ENCODE assay signal across 13 cellular contexts in genomic region chr1:246572795-246573194, GRCh38. TPM values are rescaled to one million over a fixed set of nuclear protein-coding genes. Genes with fewer than 3 reads are reported as not detected.
DNase-seq lines count a peak whose midpoint lies in the region; ATAC-seq and TF ChIP-seq lines count a peak whose summit lies in the region.
"Had no signal": no experiment of that assay in that cellular context is flagged by ENCODE, and none has a peak within 500 bp of the region (broad histone marks: within the 10 kb centered on the region; RNA-seq: fewer than 3 reads in every experiment).

No MANE protein-coding gene starts in this region.

- H3K9me2 ChIP-seq in OCI-LY7 (ENCODE audit: insufficient read depth, low read length): no peaks in the 10 kb centered on the region

- no peak for TF ChIP-seq CTCF in right atrium auricular region (IDR thresholded peaks at IDR 0.05)
- TF ChIP-seq CTCF in OCI-LY7 (conservative IDR thresholded peaks at IDR 0.05; ENCODE audit: low read length): no peak
- no peak for TF ChIP-seq CTCF in right lobe of liver (IDR thresholded peaks at IDR 0.05)
- no peak for TF ChIP-seq CTCF in transverse colon (IDR thresholded peaks at IDR 0.05)
- TF ChIP-seq CTCF in colonic mucosa (IDR thresholded peaks at IDR 0.05): no peak

- no peak for TF ChIP-seq EP300 in transverse colon (IDR thresholded peaks at IDR 0.05; ENCODE audit: low read depth)

- in situ Hi-C loops in transverse colon (cut with MboI; ENCODE audit: low pct_ligation_motif_present in 1 of 4, low pct_unique_long_range_greater_than_20kb in 1 of 4, low sequenced_read_pairs in 3 of 4): loop anchor here in 1 of 4 donors (25.0 kb wide), 1 partner anchor 115 kb away; no protein-coding TSS in a partner anchor

- no peak overlapping the region for H3K4me3 ChIP-seq in right atrium auricular region
- no peak overlapping the region for H3K4me3 ChIP-seq in OCI-LY7 (ENCODE audit: low read depth, low read length, poor library complexity, severe bottlenecking)
- no peak overlapping the region for H3K4me3 ChIP-seq in right lobe of liver
- H3K4me3 ChIP-seq in transverse colon: no peak overlapping the region
- H3K4me3 ChIP-seq in colonic mucosa: no peak overlapping the region
- H3K4me3 ChIP-seq: cardiac muscle cell, GM23248, prostate gland had no signal

- peaks cover 0 to 73% of the 10 kb centered on the region in 2 donors for H3K4me1 ChIP-seq in right atrium auricular region
- H3K4me1 ChIP-seq in OCI-LY7 (ENCODE audit: insufficient read depth, low read length, poor library complexity, severe bottlenecking): peaks cover 71% of the 10 kb centered on the region
- H3K4me1 ChIP-seq in right lobe of liver: peaks cover 0 to 17% (median 0%) of the 10 kb centered on the region in 4 donors
- peaks cover 11 to 75% (median 35%) of the 10 kb centered on the region in 4 donors for H3K4me1 ChIP-seq in transverse colon
- H3K4me1 ChIP-seq in colonic mucosa: peaks cover 8% of the 10 kb centered on the region
- H3K4me1 ChIP-seq: prostate gland had no signal

- H3K9me3 ChIP-seq in right atrium auricular region: no peaks in the 10 kb centered on the region
- no peaks in the 10 kb centered on the region; the same call in 1 of the 2 replicates for H3K9me3 ChIP-seq in OCI-LY7 (ENCODE audit: low read length)
- H3K9me3 ChIP-seq in right lobe of liver: no peaks in the 10 kb centered on the region
- H3K9me3 ChIP-seq in transverse colon: no peaks in the 10 kb centered on the region
- H3K9me3 ChIP-seq in colonic mucosa: no peaks in the 10 kb centered on the region
- H3K9me3 ChIP-seq: prostate gland had no signal

- DNase-seq in right atrium auricular region (ENCODE audit: low spot score) (no peak), left cardiac atrium (no peak), OCI-LY7 (ENCODE audit: low spot score) (no peak), right lobe of liver (no peak), transverse colon (no peak), ecto neural progenitor cell (ENCODE audit: low spot score) (no peak), colonic mucosa (no peak)
- DNase-seq: GM23248; NCI-H446 treated with DMSO at 0.1 percent for 48 hours; stimulated activated CD4-positive, alpha-beta T cell treated with anti-CD3 and anti-CD28 coated beads, Interleukin-4, amount 100 ng/mL, for 1 hour had no signal

- no peaks in the 10 kb centered on the region for H3K36me3 ChIP-seq in right atrium auricular region
- H3K36me3 ChIP-seq in OCI-LY7 (ENCODE audit: insufficient read depth, low read length): peaks cover 7% of the 10 kb centered on the region
- H3K36me3 ChIP-seq in right lobe of liver: no peaks in the 10 kb centered on the region
- H3K36me3 ChIP-seq in transverse colon: no peaks in the 10 kb centered on the region
- H3K36me3 ChIP-seq in colonic mucosa: no peaks in the 10 kb centered on the region
- H3K36me3 ChIP-seq: cardiac muscle cell, prostate gland had no signal

- H3K4me2 ChIP-seq in OCI-LY7 (ENCODE audit: low read length): peak overlapping the region; percentile 36; the same call in 1 of the 2 replicates

- TF ChIP-seq POLR2A in right lobe of liver (IDR thresholded peaks at IDR 0.05) (no peak), transverse colon (IDR thresholded peaks at IDR 0.05) (no peak)

- CTCF ChIA-PET in OCI-LY7 (lab: Charles Lee; ENCODE audit: unreplicated experiment): no interaction called here

- POLR2A ChIA-PET in OCI-LY7 (lab: Charles Lee): no interaction called here

- no peak overlapping the region for H2AFZ ChIP-seq in OCI-LY7 (ENCODE audit: low read length)
- H2AFZ ChIP-seq: GM23248 had no signal

- 40% methylated on average over 3 of the region's 3 CpGs for WGBS in right lobe of liver (ENCODE audit: insufficient coverage, low coverage, low lambda C conversion rate, missing lambda C conversion rate)
- WGBS in transverse colon (ENCODE audit: low coverage in 1 of 2), 2 donors: 60 to 67% methylated on average over 3 of the region's 3 CpGs

- H3K27ac ChIP-seq in right atrium auricular region: peak overlapping the region; percentile 33 to 73
- H3K27ac ChIP-seq in OCI-LY7 (ENCODE audit: low read depth, low read length, poor library complexity, severe bottlenecking): peak overlapping the region; percentile 11
- H3K27ac ChIP-seq in right lobe of liver: peak overlapping the region; percentile 7 to 24 (median 21)
- peak overlapping the region; percentile 46 to 99 (median 98) for H3K27ac ChIP-seq in transverse colon
- H3K27ac ChIP-seq in colonic mucosa: no peak overlapping the region
- H3K27ac ChIP-seq: GM23248, prostate gland had no signal

- H4K20me1 ChIP-seq in OCI-LY7 (ENCODE audit: insufficient read depth, low read length): no peaks in the 10 kb centered on the region

- peaks cover 93% of the 10 kb centered on the region for H3K79me2 ChIP-seq in OCI-LY7 (ENCODE audit: insufficient read depth, low read depth, low read length)

- H3K27me3 ChIP-seq in right atrium auricular region (no peaks in the 10 kb centered on the region), right lobe of liver (no peaks in the 10 kb centered on the region), transverse colon (no peaks in the 10 kb centered on the region), colonic mucosa (no peaks in the 10 kb centered on the region)
- H3K27me3 ChIP-seq: cardiac muscle cell had no signal

- intact Hi-C loops in left cardiac atrium (cut with DNase I) (no loop called here), OCI-LY7 (cut with micrococcal nuclease; ENCODE audit: unreplicated experiment) (no loop called here), right lobe of liver (cut with DNase I) (no loop called here), transverse colon (cut with DNase I; ENCODE audit: low total_unique reads) (no loop called here), colonic mucosa (cut with DNase I) (no loop called here)

- ATAC-seq in left cardiac atrium (no peak), right lobe of liver (peak in 1 of 4 donors; percentile 37), GM18511 (IDR thresholded peaks at IDR 0.05; ENCODE audit: unreplicated experiment) (no peak)

- no TSS peak for BruUV-seq in OCI-LY7 (replicated peaks; lab: Mats Ljungman, UMichigan)

- H3K9ac ChIP-seq in colonic mucosa (ENCODE audit: low read depth in 2 of 2, low read length in 2 of 2): no peak overlapping the region
- H3K9ac ChIP-seq: GM23248 had no signal

RNA-seq across cellular contexts. Expression of gene CNST, which starts 6.5 kb away (rescaled TPM):
- total RNA-seq in right atrium auricular region: 10 to 100 TPM; 15.6 to 19.0 TPM
- total RNA-seq in left cardiac atrium: 10 to 100 TPM; 17.0 to 18.3 TPM
- total RNA-seq in OCI-LY7 (2014; rRNA removed; shearing (Covaris generic)): 14.6 and 17.1 TPM in 2 replicates
- 25.1 and 27.2 TPM in 2 replicates for total RNA-seq in OCI-LY7 (2022)
- 10 to 100 TPM in 5 of 6 experiments, 1 to 10 TPM in 1; 9.8 to 21.7 (median 14.6) TPM for total RNA-seq in right lobe of liver
- 10 to 100 TPM; 44.0 to 83.0 (median 53.5) TPM for total RNA-seq in transverse colon
- total RNA-seq in colonic mucosa: 10 to 100 TPM; 20.9 to 43.1 TPM

RNA-seq across cellular contexts. Expression of gene TFB2M, which starts 6.7 kb away (rescaled TPM):
- total RNA-seq in right atrium auricular region (10 to 100 TPM in 1 of 2 donors, 1 to 10 TPM in 1; 5.5 to 12.0 TPM), left cardiac atrium (10 to 100 TPM; 10.7 to 12.9 TPM), OCI-LY7 (2022) (13.2 and 17.5 TPM in 2 replicates), right lobe of liver (10 to 100 TPM; 13.1 to 24.8 (median 19.6) TPM), transverse colon (10 to 100 TPM in 1 of 4 donors, 1 to 10 TPM in 2, under 1 TPM in 1; 0.40 to 12.7 (median 5.5) TPM), colonic mucosa (10 to 100 TPM; 11.3 to 14.0 TPM)
- 10.7 and 15.0 TPM in 2 replicates for total RNA-seq in OCI-LY7 (2014; rRNA removed; shearing (Covaris generic))
